In genomic region chr17:75490173-75490743, GRCh38 we compare ENCODE assay signal across 26 cellular contexts. TPM values are rescaled to one million over a fixed set of nuclear protein-coding genes. Genes with fewer than 3 reads are reported as not detected.
DNase-seq lines count a peak whose midpoint lies in the region; TF ChIP-seq lines count a peak whose summit lies in the region.
"Had no signal": no experiment of that assay in that cellular context is flagged by ENCODE, and none has a peak within 500 bp of the region (broad histone marks: within the 10 kb centered on the region; RNA-seq: fewer than 3 reads in every experiment).

No MANE protein-coding gene starts in this region.

- H3K4me3 ChIP-seq in esophagus muscularis mucosa: no peak overlapping the region
- no peak overlapping the region for H3K4me3 ChIP-seq in stomach
- H3K4me3 ChIP-seq: GM23338, hepatocyte, neural progenitor cell had no signal

- H3K4me1 ChIP-seq in esophagus muscularis mucosa (peaks cover 45 to 58% (median 55%) of the 10 kb centered on the region in 4 donors), stomach (peaks cover 11 to 52% (median 37%) of the 10 kb centered on the region in 4 donors)
- H3K4me1 ChIP-seq: neural progenitor cell had no signal

- H3K9me3 Mint-ChIP-seq in activated CD4-positive, alpha-beta T cell treated with anti-CD3 and anti-CD28 coated beads, Interleukin-2, amount 10 ng/mL, durations not matched to agents 7 days and 5 days: no peaks in the 10 kb centered on the region
- H3K9me3 Mint-ChIP-seq: central memory CD8-positive, alpha-beta T cell; GM23338; neural progenitor cell had no signal

- POLR2A ChIA-PET in activated CD4-positive, alpha-beta T cell treated with anti-CD3 and anti-CD28 coated beads, Interleukin-2, amount 10 ng/mL, durations not matched to agents 7 days and 5 days (lab: Charles Lee): no interaction called here

- H3K9me3 ChIP-seq in esophagus muscularis mucosa (no peaks in the 10 kb centered on the region), stomach (no peaks in the 10 kb centered on the region)

- no peaks in the 10 kb centered on the region for H3K27me3 Mint-ChIP-seq in activated CD4-positive, alpha-beta T cell treated with anti-CD3 and anti-CD28 coated beads, Interleukin-2, amount 10 ng/mL, durations not matched to agents 7 days and 5 days
- H3K27me3 Mint-ChIP-seq: B cell; central memory CD8-positive, alpha-beta T cell had no signal

- TF ChIP-seq EP300 in esophagus muscularis mucosa (IDR thresholded peaks at IDR 0.05) (no peak), stomach (IDR thresholded peaks at IDR 0.05) (no peak)

- no peaks in the 10 kb centered on the region for H3K27me3 ChIP-seq in esophagus muscularis mucosa
- no peaks in the 10 kb centered on the region for H3K27me3 ChIP-seq in stomach
- H3K27me3 ChIP-seq: hepatocyte, neural progenitor cell had no signal

- peak overlapping the region; percentile 41 for H3K27ac Mint-ChIP-seq in activated CD4-positive, alpha-beta T cell treated with anti-CD3 and anti-CD28 coated beads, Interleukin-2, amount 10 ng/mL, durations not matched to agents 7 days and 5 days
- H3K27ac Mint-ChIP-seq: neural progenitor cell had no signal

- no peak for DNase-seq in activated CD4-positive, alpha-beta T cell treated with anti-CD3 and anti-CD28 coated beads, Interleukin-2, amount 10 ng/mL, durations not matched to agents 7 days and 5 days
- no peak for DNase-seq in activated CD4-positive, alpha-beta T cell treated with anti-CD3 and anti-CD28 coated beads, Interleukin-2, amount 50 U/mL, for 48 hours
- no peak for DNase-seq in esophagus muscularis mucosa (ENCODE audit: extremely low spot score)
- DNase-seq in mucosa of gallbladder (ENCODE audit: low spot score): peak; percentile 77
- peak; percentile 76 for DNase-seq in stomach
- DNase-seq in NK-92 (lab: John Stamatoyannopoulos, UW; ENCODE audit: unreplicated experiment): no peak
- DNase-seq in RPMI8226: no peak
- DNase-seq in HPDE6-E6E7 (ENCODE audit: extremely low spot score): no peak
- DNase-seq: 8988T; activated CD4-positive, alpha-beta T cell treated with anti-CD3 and anti-CD28 coated beads for 1 hour; activated CD8-positive, alpha-beta memory T cell treated with anti-CD3 and anti-CD28 coated beads, Interleukin-2, amount 50 U/mL, for 4 hours; activated effector memory CD4-positive, alpha-beta T cell treated with anti-CD3 and anti-CD28 coated beads, Interleukin-2, amount 50 U/mL, for 16 hours; amniotic stem cell; Calu3; islet precursor cell; MV-4-11; NCI-H1930; NCI-H446 treated with DMSO at 0.1 percent for 48 hours; NK-92 treated with Interleukin-12 subunit alpha and Interleukin-12 subunit beta, amount 100 ng/mL, for 24 hours; stimulated activated naive CD4-positive, alpha-beta T cell; SW 1271 had no signal

- no peak for TF ChIP-seq POLR2A in esophagus muscularis mucosa (IDR thresholded peaks at IDR 0.05; ENCODE audit: low read depth)
- no peak for TF ChIP-seq POLR2A in stomach (IDR thresholded peaks at IDR 0.05)

- intact Hi-C loops in esophagus muscularis mucosa (cut with DNase I): no loop called here
- intact Hi-C loops in stomach (cut with DNase I; ENCODE audit: low total_unique reads): no loop called here

- TF ChIP-seq CTCF in esophagus muscularis mucosa (IDR thresholded peaks at IDR 0.05): no peak
- no peak for TF ChIP-seq CTCF in stomach (IDR thresholded peaks at IDR 0.05)

- H3K36me3 Mint-ChIP-seq in activated CD4-positive, alpha-beta T cell treated with anti-CD3 and anti-CD28 coated beads, Interleukin-2, amount 10 ng/mL, durations not matched to agents 7 days and 5 days (ENCODE audit: low read depth): peaks cover 8% of the 10 kb centered on the region

- CTCF ChIA-PET in activated CD4-positive, alpha-beta T cell treated with anti-CD3 and anti-CD28 coated beads, Interleukin-2, amount 10 ng/mL, durations not matched to agents 7 days and 5 days (lab: Charles Lee): interaction anchor here (0.9 kb wide), 1 partner anchor 12 kb away, joined by 4 read pairs; no protein-coding TSS in a partner anchor

- H3K27ac ChIP-seq in esophagus muscularis mucosa (replicated peaks in 1 of 4) (peak overlapping the region; percentile 39 to 70 (median 64)), stomach (peak overlapping the region; percentile 38 to 73 (median 70))
- H3K27ac ChIP-seq: hepatocyte, neural progenitor cell had no signal

- WGBS in esophagus muscularis mucosa: 75% methylated on average over 5 of the region's 14 CpGs
- 39 to 64% (median 55%) methylated on average over 7 to 14 of the region's 14 CpGs for WGBS in stomach, 5 donors

- no peak overlapping the region for H3K4me3 Mint-ChIP-seq in activated CD4-positive, alpha-beta T cell treated with anti-CD3 and anti-CD28 coated beads, Interleukin-2, amount 10 ng/mL, durations not matched to agents 7 days and 5 days
- H3K4me3 Mint-ChIP-seq: B cell; central memory CD8-positive, alpha-beta T cell; GM23338; neural progenitor cell had no signal

- H3K4me1 Mint-ChIP-seq in activated CD4-positive, alpha-beta T cell treated with anti-CD3 and anti-CD28 coated beads, Interleukin-2, amount 10 ng/mL, durations not matched to agents 7 days and 5 days: peaks cover 21% of the 10 kb centered on the region

- peaks cover 22 to 73% (median 55%) of the 10 kb centered on the region in 4 donors for H3K36me3 ChIP-seq in esophagus muscularis mucosa
- peaks cover 38 to 78% (median 72%) of the 10 kb centered on the region in 4 donors for H3K36me3 ChIP-seq in stomach
- H3K36me3 ChIP-seq: neural progenitor cell had no signal

RNA-seq across cellular contexts. Expression of gene CASKIN2, which starts 25.1 kb away (rescaled TPM):
- 1 to 10 TPM in 1 of 2 experiments, under 1 TPM in 1; 0.47 to 1.1 TPM for total RNA-seq in activated CD4-positive, alpha-beta T cell treated with anti-CD3 and anti-CD28 coated beads, Interleukin-2, amount 10 ng/mL, durations not matched to agents 7 days and 5 days
- 10 to 100 TPM; 16.2 to 43.5 (median 35.5) TPM for total RNA-seq in esophagus muscularis mucosa
- total RNA-seq in mucosa of gallbladder: 74.7 TPM
- total RNA-seq in stomach: 10 to 100 TPM in 4 of 5 donors, 1 to 10 TPM in 1; 9.0 to 27.4 (median 15.6) TPM
- polyA plus RNA-seq in stomach: 1 to 10 TPM; 5.4 to 9.3 (median 8.8) TPM

RNA-seq across cellular contexts. Expression of gene TSEN54, which starts 26.1 kb away (rescaled TPM):
- 10 to 100 TPM; 48.8 to 59.2 TPM for total RNA-seq in activated CD4-positive, alpha-beta T cell treated with anti-CD3 and anti-CD28 coated beads, Interleukin-2, amount 10 ng/mL, durations not matched to agents 7 days and 5 days
- total RNA-seq in esophagus muscularis mucosa (10 to 100 TPM; 14.5 to 32.1 (median 24.1) TPM), mucosa of gallbladder (158 TPM), stomach (100 to 1,000 TPM in 2 of 5 donors, 10 to 100 TPM in 3; 13.2 to 219 (median 48.1) TPM)
- 10 to 100 TPM; 20.8 to 49.7 (median 36.2) TPM for polyA plus RNA-seq in stomach

RNA-seq across cellular contexts. Expression of gene TMEM94, which starts 33.8 kb away (rescaled TPM):
- 10 to 100 TPM; 80.3 to 82.1 TPM for total RNA-seq in activated CD4-positive, alpha-beta T cell treated with anti-CD3 and anti-CD28 coated beads, Interleukin-2, amount 10 ng/mL, durations not matched to agents 7 days and 5 days
- total RNA-seq in esophagus muscularis mucosa (10 to 100 TPM; 35.3 to 71.4 (median 46.3) TPM), mucosa of gallbladder (106 TPM), stomach (100 to 1,000 TPM in 3 of 5 donors, 10 to 100 TPM in 2; 31.9 to 466 (median 128) TPM)
- 10 to 100 TPM; 16.6 to 28.5 (median 20.5) TPM for polyA plus RNA-seq in stomach

RNA-seq across cellular contexts. Expression of gene LLGL2, which starts 35.2 kb away (rescaled TPM):
- 10 to 100 TPM; 17.8 to 24.2 TPM for total RNA-seq in activated CD4-positive, alpha-beta T cell treated with anti-CD3 and anti-CD28 coated beads, Interleukin-2, amount 10 ng/mL, durations not matched to agents 7 days and 5 days
- 10 to 100 TPM in 2 of 4 donors, 1 to 10 TPM in 2; 6.1 to 12.3 (median 9.1) TPM for total RNA-seq in esophagus muscularis mucosa
- 477 TPM for total RNA-seq in mucosa of gallbladder
- 100 to 1,000 TPM in 4 of 5 donors, 10 to 100 TPM in 1; 72.3 to 565 (median 165) TPM for total RNA-seq in stomach
- polyA plus RNA-seq in stomach: 100 to 1,000 TPM; 144 to 199 (median 184) TPM

Comparison
In these comparisons a context has a peak if more than half of its experiments do, and no peak if none do; other contexts are left out.
1. DNase-seq: peak in mucosa of gallbladder (single experiment) and stomach (single experiment); none in activated CD4-positive, alpha-beta T cell treated with anti-CD3 and anti-CD28 coated beads, Interleukin-2, amount 10 ng/mL, durations not matched to agents 7 days and 5 days (single experiment), activated CD4-positive, alpha-beta T cell treated with anti-CD3 and anti-CD28 coated beads, Interleukin-2, amount 50 U/mL, for 48 hours (0 of 2), esophagus muscularis mucosa (single experiment), NK-92 (single experiment), RPMI8226 (single experiment) and HPDE6-E6E7 (single experiment).
2. RNA of gene CASKIN2, which starts 25.1 kb away (total RNA-seq): 74.7 TPM in mucosa of gallbladder (single experiment), 16.2 to 43.5 TPM in esophagus muscularis mucosa and 9.0 to 27.4 TPM in stomach; 0.47 to 1.1 TPM in activated CD4-positive, alpha-beta T cell treated with anti-CD3 and anti-CD28 coated beads, Interleukin-2, amount 10 ng/mL, durations not matched to agents 7 days and 5 days; every median in the first group is over 4 times any median in the second.